Comparison of ENCODE assay signal across 1 cellular context in the genomic region with DNA sequence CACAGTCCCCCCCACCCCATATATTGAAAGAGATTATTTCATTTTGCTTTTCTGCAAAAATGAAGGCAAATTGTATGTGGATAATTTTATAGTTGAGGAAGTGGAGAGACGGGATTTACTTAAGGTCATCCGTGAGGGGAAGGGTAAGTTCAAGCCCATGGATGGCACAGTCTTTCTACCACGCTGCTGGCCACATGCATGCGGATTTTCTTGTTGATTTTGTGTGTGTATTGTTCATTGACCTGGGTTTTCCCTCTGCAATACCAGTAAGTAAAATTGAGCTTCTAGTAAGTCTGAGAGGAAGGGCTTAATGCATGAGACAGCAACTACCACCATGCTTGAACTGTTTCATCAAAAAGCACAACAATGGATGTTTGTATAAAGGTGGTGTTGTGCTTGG.
TF ChIP-seq lines count a peak whose summit lies in the region.

No MANE protein-coding gene starts in this region.

TF ChIP-seq in GM23338, 12 proteins besides CTCF, POLR2A, EP300 and RAD21 (continued from another document):
- TF ChIP-seq, protein P1, sequence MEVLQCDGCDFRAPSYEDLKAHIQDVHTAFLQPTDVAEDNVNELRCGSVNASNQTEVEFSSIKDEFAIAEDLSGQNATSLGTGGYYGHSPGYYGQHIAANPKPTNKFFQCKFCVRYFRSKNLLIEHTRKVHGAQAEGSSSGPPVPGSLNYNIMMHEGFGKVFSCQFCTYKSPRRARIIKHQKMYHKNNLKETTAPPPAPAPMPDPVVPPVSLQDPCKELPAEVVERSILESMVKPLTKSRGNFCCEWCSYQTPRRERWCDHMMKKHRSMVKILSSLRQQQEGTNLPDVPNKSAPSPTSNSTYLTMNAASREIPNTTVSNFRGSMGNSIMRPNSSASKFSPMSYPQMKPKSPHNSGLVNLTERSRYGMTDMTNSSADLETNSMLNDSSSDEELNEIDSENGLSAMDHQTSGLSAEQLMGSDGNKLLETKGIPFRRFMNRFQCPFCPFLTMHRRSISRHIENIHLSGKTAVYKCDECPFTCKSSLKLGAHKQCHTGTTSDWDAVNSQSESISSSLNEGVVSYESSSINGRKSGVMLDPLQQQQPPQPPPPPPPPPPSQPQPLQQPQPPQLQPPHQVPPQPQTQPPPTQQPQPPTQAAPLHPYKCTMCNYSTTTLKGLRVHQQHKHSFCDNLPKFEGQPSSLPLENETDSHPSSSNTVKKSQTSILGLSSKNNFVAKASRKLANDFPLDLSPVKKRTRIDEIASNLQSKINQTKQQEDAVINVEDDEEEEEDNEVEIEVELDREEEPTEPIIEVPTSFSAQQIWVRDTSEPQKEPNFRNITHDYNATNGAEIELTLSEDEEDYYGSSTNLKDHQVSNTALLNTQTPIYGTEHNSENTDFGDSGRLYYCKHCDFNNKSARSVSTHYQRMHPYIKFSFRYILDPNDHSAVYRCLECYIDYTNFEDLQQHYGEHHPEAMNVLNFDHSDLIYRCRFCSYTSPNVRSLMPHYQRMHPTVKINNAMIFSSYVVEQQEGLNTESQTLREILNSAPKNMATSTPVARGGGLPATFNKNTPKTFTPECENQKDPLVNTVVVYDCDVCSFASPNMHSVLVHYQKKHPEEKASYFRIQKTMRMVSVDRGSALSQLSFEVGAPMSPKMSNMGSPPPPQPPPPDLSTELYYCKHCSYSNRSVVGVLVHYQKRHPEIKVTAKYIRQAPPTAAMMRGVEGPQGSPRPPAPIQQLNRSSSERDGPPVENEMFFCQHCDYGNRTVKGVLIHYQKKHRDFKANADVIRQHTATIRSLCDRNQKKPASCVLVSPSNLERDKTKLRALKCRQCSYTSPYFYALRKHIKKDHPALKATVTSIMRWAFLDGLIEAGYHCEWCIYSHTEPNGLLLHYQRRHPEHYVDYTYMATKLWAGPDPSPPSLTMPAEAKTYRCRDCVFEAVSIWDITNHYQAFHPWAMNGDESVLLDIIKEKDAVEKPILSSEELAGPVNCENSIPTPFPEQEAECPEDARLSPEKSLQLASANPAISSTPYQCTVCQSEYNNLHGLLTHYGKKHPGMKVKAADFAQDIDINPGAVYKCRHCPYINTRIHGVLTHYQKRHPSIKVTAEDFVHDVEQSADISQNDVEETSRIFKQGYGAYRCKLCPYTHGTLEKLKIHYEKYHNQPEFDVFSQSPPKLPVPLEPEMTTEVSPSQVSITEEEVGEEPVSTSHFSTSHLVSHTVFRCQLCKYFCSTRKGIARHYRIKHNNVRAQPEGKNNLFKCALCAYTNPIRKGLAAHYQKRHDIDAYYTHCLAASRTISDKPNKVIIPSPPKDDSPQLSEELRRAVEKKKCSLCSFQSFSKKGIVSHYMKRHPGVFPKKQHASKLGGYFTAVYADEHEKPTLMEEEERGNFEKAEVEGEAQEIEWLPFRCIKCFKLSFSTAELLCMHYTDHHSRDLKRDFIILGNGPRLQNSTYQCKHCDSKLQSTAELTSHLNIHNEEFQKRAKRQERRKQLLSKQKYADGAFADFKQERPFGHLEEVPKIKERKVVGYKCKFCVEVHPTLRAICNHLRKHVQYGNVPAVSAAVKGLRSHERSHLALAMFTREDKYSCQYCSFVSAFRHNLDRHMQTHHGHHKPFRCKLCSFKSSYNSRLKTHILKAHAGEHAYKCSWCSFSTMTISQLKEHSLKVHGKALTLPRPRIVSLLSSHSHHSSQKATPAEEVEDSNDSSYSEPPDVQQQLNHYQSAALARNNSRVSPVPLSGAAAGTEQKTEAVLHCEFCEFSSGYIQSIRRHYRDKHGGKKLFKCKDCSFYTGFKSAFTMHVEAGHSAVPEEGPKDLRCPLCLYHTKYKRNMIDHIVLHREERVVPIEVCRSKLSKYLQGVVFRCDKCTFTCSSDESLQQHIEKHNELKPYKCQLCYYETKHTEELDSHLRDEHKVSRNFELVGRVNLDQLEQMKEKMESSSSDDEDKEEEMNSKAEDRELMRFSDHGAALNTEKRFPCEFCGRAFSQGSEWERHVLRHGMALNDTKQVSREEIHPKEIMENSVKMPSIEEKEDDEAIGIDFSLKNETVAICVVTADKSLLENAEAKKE (CRISPR knock-in tag; IDR thresholded peaks at IDR 0.05): no peak
- TF ChIP-seq, protein P2, sequence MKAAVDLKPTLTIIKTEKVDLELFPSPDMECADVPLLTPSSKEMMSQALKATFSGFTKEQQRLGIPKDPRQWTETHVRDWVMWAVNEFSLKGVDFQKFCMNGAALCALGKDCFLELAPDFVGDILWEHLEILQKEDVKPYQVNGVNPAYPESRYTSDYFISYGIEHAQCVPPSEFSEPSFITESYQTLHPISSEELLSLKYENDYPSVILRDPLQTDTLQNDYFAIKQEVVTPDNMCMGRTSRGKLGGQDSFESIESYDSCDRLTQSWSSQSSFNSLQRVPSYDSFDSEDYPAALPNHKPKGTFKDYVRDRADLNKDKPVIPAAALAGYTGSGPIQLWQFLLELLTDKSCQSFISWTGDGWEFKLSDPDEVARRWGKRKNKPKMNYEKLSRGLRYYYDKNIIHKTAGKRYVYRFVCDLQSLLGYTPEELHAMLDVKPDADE (IDR thresholded peaks at IDR 0.05): no peak
- TF ChIP-seq JUNB (IDR thresholded peaks at IDR 0.05; ENCODE audit: unreplicated experiment) (no peak), EZH2 (IDR thresholded peaks at IDR 0.05; ENCODE audit: low read depth, unreplicated experiment) (no peak), STAT1 (IDR thresholded peaks at IDR 0.05; ENCODE audit: unreplicated experiment) (no peak), NANOG (IDR thresholded peaks at IDR 0.05; ENCODE audit: borderline replicate concordance) (no peak)
- TF ChIP-seq, protein P3, sequence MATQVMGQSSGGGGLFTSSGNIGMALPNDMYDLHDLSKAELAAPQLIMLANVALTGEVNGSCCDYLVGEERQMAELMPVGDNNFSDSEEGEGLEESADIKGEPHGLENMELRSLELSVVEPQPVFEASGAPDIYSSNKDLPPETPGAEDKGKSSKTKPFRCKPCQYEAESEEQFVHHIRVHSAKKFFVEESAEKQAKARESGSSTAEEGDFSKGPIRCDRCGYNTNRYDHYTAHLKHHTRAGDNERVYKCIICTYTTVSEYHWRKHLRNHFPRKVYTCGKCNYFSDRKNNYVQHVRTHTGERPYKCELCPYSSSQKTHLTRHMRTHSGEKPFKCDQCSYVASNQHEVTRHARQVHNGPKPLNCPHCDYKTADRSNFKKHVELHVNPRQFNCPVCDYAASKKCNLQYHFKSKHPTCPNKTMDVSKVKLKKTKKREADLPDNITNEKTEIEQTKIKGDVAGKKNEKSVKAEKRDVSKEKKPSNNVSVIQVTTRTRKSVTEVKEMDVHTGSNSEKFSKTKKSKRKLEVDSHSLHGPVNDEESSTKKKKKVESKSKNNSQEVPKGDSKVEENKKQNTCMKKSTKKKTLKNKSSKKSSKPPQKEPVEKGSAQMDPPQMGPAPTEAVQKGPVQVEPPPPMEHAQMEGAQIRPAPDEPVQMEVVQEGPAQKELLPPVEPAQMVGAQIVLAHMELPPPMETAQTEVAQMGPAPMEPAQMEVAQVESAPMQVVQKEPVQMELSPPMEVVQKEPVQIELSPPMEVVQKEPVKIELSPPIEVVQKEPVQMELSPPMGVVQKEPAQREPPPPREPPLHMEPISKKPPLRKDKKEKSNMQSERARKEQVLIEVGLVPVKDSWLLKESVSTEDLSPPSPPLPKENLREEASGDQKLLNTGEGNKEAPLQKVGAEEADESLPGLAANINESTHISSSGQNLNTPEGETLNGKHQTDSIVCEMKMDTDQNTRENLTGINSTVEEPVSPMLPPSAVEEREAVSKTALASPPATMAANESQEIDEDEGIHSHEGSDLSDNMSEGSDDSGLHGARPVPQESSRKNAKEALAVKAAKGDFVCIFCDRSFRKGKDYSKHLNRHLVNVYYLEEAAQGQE (IDR thresholded peaks at IDR 0.05; ENCODE audit: unreplicated experiment): no peak
